Comparison of ENCODE assay signal across 1 cellular context in genomic region chr7:108492742-108493141, GRCh38.
TF ChIP-seq lines count a peak whose summit lies in the region.

No MANE protein-coding gene starts in this region.

TF ChIP-seq in WTC11, 78 proteins besides CTCF, POLR2A, EP300 and RAD21 (continued from another document):
- TF ChIP-seq OVOL2 (CRISPR knock-in tag; IDR thresholded peaks at IDR 0.05; ENCODE audit: borderline replicate concordance) (no peak), ZNF232 (CRISPR knock-in tag; IDR thresholded peaks at IDR 0.05) (no peak), ZNF138 (CRISPR knock-in tag; conservative IDR thresholded peaks at IDR 0.05) (no peak), MYBL2 (CRISPR knock-in tag; IDR thresholded peaks at IDR 0.05) (no peak), FOXJ3 (CRISPR knock-in tag; IDR thresholded peaks at IDR 0.05; ENCODE audit: borderline replicate concordance) (no peak), ELF4 (CRISPR knock-in tag; IDR thresholded peaks at IDR 0.05; ENCODE audit: low read depth) (no peak), USF1 (CRISPR knock-in tag; IDR thresholded peaks at IDR 0.05) (no peak)
- TF ChIP-seq, protein P1, sequence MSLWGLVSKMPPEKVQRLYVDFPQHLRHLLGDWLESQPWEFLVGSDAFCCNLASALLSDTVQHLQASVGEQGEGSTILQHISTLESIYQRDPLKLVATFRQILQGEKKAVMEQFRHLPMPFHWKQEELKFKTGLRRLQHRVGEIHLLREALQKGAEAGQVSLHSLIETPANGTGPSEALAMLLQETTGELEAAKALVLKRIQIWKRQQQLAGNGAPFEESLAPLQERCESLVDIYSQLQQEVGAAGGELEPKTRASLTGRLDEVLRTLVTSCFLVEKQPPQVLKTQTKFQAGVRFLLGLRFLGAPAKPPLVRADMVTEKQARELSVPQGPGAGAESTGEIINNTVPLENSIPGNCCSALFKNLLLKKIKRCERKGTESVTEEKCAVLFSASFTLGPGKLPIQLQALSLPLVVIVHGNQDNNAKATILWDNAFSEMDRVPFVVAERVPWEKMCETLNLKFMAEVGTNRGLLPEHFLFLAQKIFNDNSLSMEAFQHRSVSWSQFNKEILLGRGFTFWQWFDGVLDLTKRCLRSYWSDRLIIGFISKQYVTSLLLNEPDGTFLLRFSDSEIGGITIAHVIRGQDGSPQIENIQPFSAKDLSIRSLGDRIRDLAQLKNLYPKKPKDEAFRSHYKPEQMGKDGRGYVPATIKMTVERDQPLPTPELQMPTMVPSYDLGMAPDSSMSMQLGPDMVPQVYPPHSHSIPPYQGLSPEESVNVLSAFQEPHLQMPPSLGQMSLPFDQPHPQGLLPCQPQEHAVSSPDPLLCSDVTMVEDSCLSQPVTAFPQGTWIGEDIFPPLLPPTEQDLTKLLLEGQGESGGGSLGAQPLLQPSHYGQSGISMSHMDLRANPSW (CRISPR knock-in tag; conservative IDR thresholded peaks at IDR 0.05; ENCODE audit: low read depth), result no peak
- TF ChIP-seq, protein P2, sequence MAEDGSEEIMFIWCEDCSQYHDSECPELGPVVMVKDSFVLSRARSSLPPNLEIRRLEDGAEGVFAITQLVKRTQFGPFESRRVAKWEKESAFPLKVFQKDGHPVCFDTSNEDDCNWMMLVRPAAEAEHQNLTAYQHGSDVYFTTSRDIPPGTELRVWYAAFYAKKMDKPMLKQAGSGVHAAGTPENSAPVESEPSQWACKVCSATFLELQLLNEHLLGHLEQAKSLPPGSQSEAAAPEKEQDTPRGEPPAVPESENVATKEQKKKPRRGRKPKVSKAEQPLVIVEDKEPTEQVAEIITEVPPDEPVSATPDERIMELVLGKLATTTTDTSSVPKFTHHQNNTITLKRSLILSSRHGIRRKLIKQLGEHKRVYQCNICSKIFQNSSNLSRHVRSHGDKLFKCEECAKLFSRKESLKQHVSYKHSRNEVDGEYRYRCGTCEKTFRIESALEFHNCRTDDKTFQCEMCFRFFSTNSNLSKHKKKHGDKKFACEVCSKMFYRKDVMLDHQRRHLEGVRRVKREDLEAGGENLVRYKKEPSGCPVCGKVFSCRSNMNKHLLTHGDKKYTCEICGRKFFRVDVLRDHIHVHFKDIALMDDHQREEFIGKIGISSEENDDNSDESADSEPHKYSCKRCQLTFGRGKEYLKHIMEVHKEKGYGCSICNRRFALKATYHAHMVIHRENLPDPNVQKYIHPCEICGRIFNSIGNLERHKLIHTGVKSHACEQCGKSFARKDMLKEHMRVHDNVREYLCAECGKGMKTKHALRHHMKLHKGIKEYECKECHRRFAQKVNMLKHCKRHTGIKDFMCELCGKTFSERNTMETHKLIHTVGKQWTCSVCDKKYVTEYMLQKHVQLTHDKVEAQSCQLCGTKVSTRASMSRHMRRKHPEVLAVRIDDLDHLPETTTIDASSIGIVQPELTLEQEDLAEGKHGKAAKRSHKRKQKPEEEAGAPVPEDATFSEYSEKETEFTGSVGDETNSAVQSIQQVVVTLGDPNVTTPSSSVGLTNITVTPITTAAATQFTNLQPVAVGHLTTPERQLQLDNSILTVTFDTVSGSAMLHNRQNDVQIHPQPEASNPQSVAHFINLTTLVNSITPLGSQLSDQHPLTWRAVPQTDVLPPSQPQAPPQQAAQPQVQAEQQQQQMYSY (CRISPR knock-in tag; IDR thresholded peaks at IDR 0.05), result no peak
- TF ChIP-seq, protein P3, sequence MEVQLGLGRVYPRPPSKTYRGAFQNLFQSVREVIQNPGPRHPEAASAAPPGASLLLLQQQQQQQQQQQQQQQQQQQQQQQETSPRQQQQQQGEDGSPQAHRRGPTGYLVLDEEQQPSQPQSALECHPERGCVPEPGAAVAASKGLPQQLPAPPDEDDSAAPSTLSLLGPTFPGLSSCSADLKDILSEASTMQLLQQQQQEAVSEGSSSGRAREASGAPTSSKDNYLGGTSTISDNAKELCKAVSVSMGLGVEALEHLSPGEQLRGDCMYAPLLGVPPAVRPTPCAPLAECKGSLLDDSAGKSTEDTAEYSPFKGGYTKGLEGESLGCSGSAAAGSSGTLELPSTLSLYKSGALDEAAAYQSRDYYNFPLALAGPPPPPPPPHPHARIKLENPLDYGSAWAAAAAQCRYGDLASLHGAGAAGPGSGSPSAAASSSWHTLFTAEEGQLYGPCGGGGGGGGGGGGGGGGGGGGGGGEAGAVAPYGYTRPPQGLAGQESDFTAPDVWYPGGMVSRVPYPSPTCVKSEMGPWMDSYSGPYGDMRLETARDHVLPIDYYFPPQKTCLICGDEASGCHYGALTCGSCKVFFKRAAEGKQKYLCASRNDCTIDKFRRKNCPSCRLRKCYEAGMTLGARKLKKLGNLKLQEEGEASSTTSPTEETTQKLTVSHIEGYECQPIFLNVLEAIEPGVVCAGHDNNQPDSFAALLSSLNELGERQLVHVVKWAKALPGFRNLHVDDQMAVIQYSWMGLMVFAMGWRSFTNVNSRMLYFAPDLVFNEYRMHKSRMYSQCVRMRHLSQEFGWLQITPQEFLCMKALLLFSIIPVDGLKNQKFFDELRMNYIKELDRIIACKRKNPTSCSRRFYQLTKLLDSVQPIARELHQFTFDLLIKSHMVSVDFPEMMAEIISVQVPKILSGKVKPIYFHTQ (CRISPR knock-in tag; IDR thresholded peaks at IDR 0.05), result no peak
